ENCODE assay signal across 1 cellular context in the genomic region with DNA sequence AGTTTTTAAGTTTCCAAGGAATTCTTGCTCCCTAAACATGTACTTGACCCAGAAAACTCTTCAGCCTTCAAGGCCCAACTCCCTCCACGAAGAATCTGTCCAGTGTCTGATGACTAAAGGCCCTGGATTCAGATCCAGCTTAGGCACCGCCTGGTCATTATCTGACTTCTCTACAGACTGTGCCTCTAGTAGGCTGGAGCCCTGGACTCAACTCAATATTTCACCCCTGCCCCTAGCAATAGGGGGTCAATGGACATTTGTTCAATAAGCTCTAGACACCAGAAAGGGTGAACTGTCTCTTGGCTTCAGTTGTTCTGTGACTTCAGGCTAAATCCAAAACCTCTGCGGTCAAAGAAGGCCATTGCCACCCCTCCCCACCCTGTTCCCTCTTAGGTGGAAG.
TF ChIP-seq lines count a peak whose summit lies in the region.

No MANE protein-coding gene starts in this region.

TF ChIP-seq in H1, 55 proteins besides CTCF, POLR2A, EP300 and RAD21:
- no peak for TF ChIP-seq PHF8 (conservative IDR thresholded peaks at IDR 0.05; ENCODE audit: low read depth, low read length)
- no peak for TF ChIP-seq TAF1 (IDR thresholded peaks at IDR 0.05; ENCODE audit: low read depth, low read length)
- TF ChIP-seq MAFK (IDR thresholded peaks at IDR 0.05; ENCODE audit: low read depth, low read length) = no peak
- TF ChIP-seq JUN (IDR thresholded peaks at IDR 0.05; ENCODE audit: low read depth, low read length) = no peak
- no peak for TF ChIP-seq YY1 (IDR thresholded peaks at IDR 0.05; ENCODE audit: low read depth, low read length)
- TF ChIP-seq RNF2 (IDR thresholded peaks at IDR 0.05; ENCODE audit: borderline replicate concordance, low read depth, low read length, missing control alignments, poor library complexity, severe bottlenecking) = no peak
- TF ChIP-seq, protein P1, sequence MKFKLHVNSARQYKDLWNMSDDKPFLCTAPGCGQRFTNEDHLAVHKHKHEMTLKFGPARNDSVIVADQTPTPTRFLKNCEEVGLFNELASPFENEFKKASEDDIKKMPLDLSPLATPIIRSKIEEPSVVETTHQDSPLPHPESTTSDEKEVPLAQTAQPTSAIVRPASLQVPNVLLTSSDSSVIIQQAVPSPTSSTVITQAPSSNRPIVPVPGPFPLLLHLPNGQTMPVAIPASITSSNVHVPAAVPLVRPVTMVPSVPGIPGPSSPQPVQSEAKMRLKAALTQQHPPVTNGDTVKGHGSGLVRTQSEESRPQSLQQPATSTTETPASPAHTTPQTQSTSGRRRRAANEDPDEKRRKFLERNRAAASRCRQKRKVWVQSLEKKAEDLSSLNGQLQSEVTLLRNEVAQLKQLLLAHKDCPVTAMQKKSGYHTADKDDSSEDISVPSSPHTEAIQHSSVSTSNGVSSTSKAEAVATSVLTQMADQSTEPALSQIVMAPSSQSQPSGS (IDR thresholded peaks at IDR 0.05; ENCODE audit: low read length) = no peak
- no peak for TF ChIP-seq SP1 (IDR thresholded peaks at IDR 0.05; ENCODE audit: low read depth, low read length)
- TF ChIP-seq EGR1 (IDR thresholded peaks at IDR 0.05; ENCODE audit: borderline replicate concordance, low read depth, low read length) = no peak
- no peak for TF ChIP-seq NRF1 (IDR thresholded peaks at IDR 0.05; ENCODE audit: low read depth, low read length)
- TF ChIP-seq CEBPB (IDR thresholded peaks at IDR 0.05; ENCODE audit: low read depth, low read length) = no peak
- no peak for TF ChIP-seq JUND (IDR thresholded peaks at IDR 0.05; ENCODE audit: low read length)
- no peak for TF ChIP-seq BCL11A (IDR thresholded peaks at IDR 0.05; ENCODE audit: low read depth in 2 of 2, low read length in 2 of 2)
- TF ChIP-seq, protein P2, sequence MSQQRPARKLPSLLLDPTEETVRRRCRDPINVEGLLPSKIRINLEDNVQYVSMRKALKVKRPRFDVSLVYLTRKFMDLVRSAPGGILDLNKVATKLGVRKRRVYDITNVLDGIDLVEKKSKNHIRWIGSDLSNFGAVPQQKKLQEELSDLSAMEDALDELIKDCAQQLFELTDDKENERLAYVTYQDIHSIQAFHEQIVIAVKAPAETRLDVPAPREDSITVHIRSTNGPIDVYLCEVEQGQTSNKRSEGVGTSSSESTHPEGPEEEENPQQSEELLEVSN (IDR thresholded peaks at IDR 0.05) = no peak
- TF ChIP-seq CBX8 (IDR thresholded peaks at IDR 0.05; ENCODE audit: borderline replicate concordance, low read depth, low read length) = no peak
- no peak for TF ChIP-seq CHD1 (IDR thresholded peaks at IDR 0.05; ENCODE audit: low read depth, low read length)
- no peak for TF ChIP-seq SUZ12 (IDR thresholded peaks at IDR 0.05; ENCODE audit: low read length)
- no peak for TF ChIP-seq TEAD4 (IDR thresholded peaks at IDR 0.05; ENCODE audit: low read depth, low read length)
